In genomic region chr3:16323737-16324136, GRCh38 we compare ENCODE assay signal across 16 cellular contexts. TPM values are rescaled to one million over a fixed set of nuclear protein-coding genes. Genes with fewer than 3 reads are reported as not detected.
DNase-seq lines count a peak whose midpoint lies in the region; ATAC-seq, FAIRE-seq and TF ChIP-seq lines count a peak whose summit lies in the region.
"Had no signal": no experiment of that assay in that cellular context is flagged by ENCODE, and none has a peak within 500 bp of the region (broad histone marks: within the 10 kb centered on the region; RNA-seq: fewer than 3 reads in every experiment).

No MANE protein-coding gene starts in this region.

- intact Hi-C loops in left ventricle myocardium inferior (cut with micrococcal nuclease), result no loop called here
- intact Hi-C loops in GM12878 (cut with micrococcal nuclease; ENCODE audit: unreplicated experiment), result no loop called here
- intact Hi-C loops in mammary epithelial cell (cut with micrococcal nuclease), result no loop called here

- no peak for FAIRE-seq in GM12878 (lab: Jason Lieb, UNC)

- H3K4me1 ChIP-seq in right atrium auricular region, result no peaks in the 10 kb centered on the region
- peaks cover 16% of the 10 kb centered on the region for H3K4me1 ChIP-seq in left ventricle myocardium inferior
- no peaks in the 10 kb centered on the region for H3K4me1 ChIP-seq in GM12878 (ENCODE audit: control insufficient read depth, insufficient read depth, low read length)
- H3K4me1 ChIP-seq in mammary epithelial cell (ENCODE audit: insufficient read depth, low read length), result no peaks in the 10 kb centered on the region
- H3K4me1 ChIP-seq: BE2C had no signal

- no peak overlapping the region for H3K27ac ChIP-seq in right atrium auricular region
- no peak overlapping the region for H3K27ac ChIP-seq in left ventricle myocardium inferior (replicated peaks)
- no peak overlapping the region for H3K27ac ChIP-seq in GM12878 (ENCODE audit: control insufficient read depth, insufficient read depth)
- H3K27ac ChIP-seq in mammary epithelial cell (ENCODE audit: insufficient read depth, low read depth, low read length), result no peak overlapping the region
- H3K27ac ChIP-seq: GM23248 had no signal

- CTCF ChIA-PET in T-cell (lab: Charles Lee) (interaction anchor here in 1 of 2 donors (0.5 to 1.4 kb wide), 2 partner anchors 10 to 33 kb away, joined by 3 to 6 read pairs; no protein-coding TSS in a partner anchor), GM12878 (lab: Yijun Ruan, JAX) (interaction anchor here (1.3 kb wide), 1 partner anchor 36 kb away, joined by 6 read pairs; no protein-coding TSS in a partner anchor), mammary epithelial cell (lab: Charles Lee; ENCODE audit: low non-redundant PET) (no interaction called here)

- no TSS peak for BruUV-seq in GM12878 (replicated peaks; lab: Mats Ljungman, UMichigan)
- BruUV-seq in mammary epithelial cell (replicated peaks; lab: Mats Ljungman, UMichigan), result no TSS peak

- H3K27me3 Mint-ChIP-seq in T-cell, result no peaks in the 10 kb centered on the region
- no peaks in the 10 kb centered on the region for H3K27me3 Mint-ChIP-seq in stimulated activated naive B cell treated with anti-CD40 and anti-IgM and Interleukin-4, amounts not matched to agents 10 μg/mL and 1 μg/mL and 100 μg/mL, for 72 hours
- H3K27me3 Mint-ChIP-seq: IgD-negative memory B cell had no signal

- peak overlapping the region; percentile 48 to 67 for H3K27ac Mint-ChIP-seq in T-cell
- H3K27ac Mint-ChIP-seq in stimulated activated naive B cell treated with anti-CD40 and anti-IgM and Interleukin-4, amounts not matched to agents 10 μg/mL and 1 μg/mL and 100 μg/mL, for 72 hours, result peak overlapping the region; percentile 76

- H3K4me3 Mint-ChIP-seq in T-cell, result no peak overlapping the region
- H3K4me3 Mint-ChIP-seq in stimulated activated naive B cell treated with anti-CD40 and anti-IgM and Interleukin-4, amounts not matched to agents 10 μg/mL and 1 μg/mL and 100 μg/mL, for 72 hours, result no peak overlapping the region
- H3K4me3 Mint-ChIP-seq: IgD-negative memory B cell had no signal

- H3K9me3 ChIP-seq in right atrium auricular region (no peaks in the 10 kb centered on the region), left ventricle myocardium inferior (replicated peaks) (no peaks in the 10 kb centered on the region), GM12878 (replicated peaks; ENCODE audit: control insufficient read depth, insufficient read depth, low read length) (no peaks in the 10 kb centered on the region), mammary epithelial cell (replicated peaks; ENCODE audit: insufficient read depth, low read length) (no peaks in the 10 kb centered on the region)
- H3K9me3 ChIP-seq: BE2C had no signal

- TF ChIP-seq POLR2A in GM12878 (IDR thresholded peaks at IDR 0.05; ENCODE audit: low read depth, low read length), result 0 out of 2 replicates have a peak, but pooled peaks have one; percentile 10

- H3K36me3 ChIP-seq in right atrium auricular region (peaks cover 49% of the 10 kb centered on the region), left ventricle myocardium inferior (peaks cover 79% of the 10 kb centered on the region), GM12878 (ENCODE audit: control insufficient read depth in 2 of 2, insufficient read depth in 2 of 2, low read length in 1 of 2) (peaks cover 43 to 44% of the 10 kb centered on the region in 2 experiments), mammary epithelial cell (ENCODE audit: insufficient read depth, low read length) (no peaks in the 10 kb centered on the region)
- H3K36me3 ChIP-seq: BE2C had no signal

- ATAC-seq in T-cell (replicated peaks in 1 of 4) (no peak), GM12878 (no peak), HG03175 (IDR thresholded peaks at IDR 0.05; ENCODE audit: unreplicated experiment) (no peak)
- no peak for ATAC-seq in stimulated activated naive B cell treated with anti-CD40 and anti-IgM and Interleukin-4, amounts not matched to agents 10 μg/mL and 1 μg/mL and 100 μg/mL, for 72 hours (replicated peaks)
- ATAC-seq: HCT116 had no signal

- peaks cover 58% of the 10 kb centered on the region for H3K36me3 Mint-ChIP-seq in T-cell
- peaks cover 52 to 74% of the 10 kb centered on the region in 2 donors for H3K36me3 Mint-ChIP-seq in stimulated activated naive B cell treated with anti-CD40 and anti-IgM and Interleukin-4, amounts not matched to agents 10 μg/mL and 1 μg/mL and 100 μg/mL, for 72 hours

- H2AFZ ChIP-seq in GM12878 (ENCODE audit: control insufficient read depth, low read depth, low read length) (no peak overlapping the region), mammary epithelial cell (ENCODE audit: low read depth, low read length) (no peak overlapping the region)
- H2AFZ ChIP-seq: GM23248 had no signal

- SMC1A ChIA-PET in GM12878 (lab: Charles Lee; ENCODE audit: uncharacterized antibody, unreplicated experiment), result interaction anchor here (1.2 kb wide), 1 partner anchor 9 kb away, joined by 5 read pairs; no protein-coding TSS in a partner anchor

- peaks cover 31 to 56% (median 47%) of the 10 kb centered on the region in 3 donors for H3K4me1 Mint-ChIP-seq in T-cell
- H3K4me1 Mint-ChIP-seq in stimulated activated naive B cell treated with anti-CD40 and anti-IgM and Interleukin-4, amounts not matched to agents 10 μg/mL and 1 μg/mL and 100 μg/mL, for 72 hours, result peaks cover 14 to 30% of the 10 kb centered on the region in 2 donors

- TF ChIP-seq CTCF in right atrium auricular region (IDR thresholded peaks at IDR 0.05) (no peak), left ventricle myocardium inferior (IDR thresholded peaks at IDR 0.05; ENCODE audit: borderline replicate concordance) (no peak), GM12878 (IDR thresholded peaks at IDR 0.05 in 2 of 3, conservative IDR thresholded peaks at IDR 0.05 in 1 of 3; ENCODE audit: control insufficient read depth in 2 of 3, extremely low read depth in 1 of 3, insufficient read depth in 1 of 3, low read depth in 3 of 3, low read length in 3 of 3) (no peak), mammary epithelial cell (conservative IDR thresholded peaks at IDR 0.05 in 1 of 2, IDR thresholded peaks at IDR 0.05 in 1 of 2; ENCODE audit: extremely low read depth in 1 of 2, insufficient read depth in 1 of 2, low read depth in 1 of 2, low read length in 2 of 2) (no peak)

- RAD21 ChIA-PET in GM12878 (lab: Charles Lee; ENCODE audit: unreplicated experiment), result no interaction called here

- no peaks in the 10 kb centered on the region for H3K9me3 Mint-ChIP-seq in T-cell
- H3K9me3 Mint-ChIP-seq in stimulated activated naive B cell treated with anti-CD40 and anti-IgM and Interleukin-4, amounts not matched to agents 10 μg/mL and 1 μg/mL and 100 μg/mL, for 72 hours, result no peaks in the 10 kb centered on the region
- H3K9me3 Mint-ChIP-seq: IgD-negative memory B cell had no signal

- H3K4me3 ChIP-seq in right atrium auricular region (no peak overlapping the region), left ventricle myocardium inferior (no peak overlapping the region), GM12878 (no peak overlapping the region), mammary epithelial cell (replicated peaks in 1 of 3; ENCODE audit: insufficient read depth in 1 of 3, low read depth in 2 of 3, low read length in 3 of 3) (no peak overlapping the region)
- H3K4me3 ChIP-seq: GM23248 had no signal

- H3K79me2 ChIP-seq in GM12878 (ENCODE audit: control insufficient read depth, insufficient read depth, low read length), result no peaks in the 10 kb centered on the region
- no peaks in the 10 kb centered on the region for H3K79me2 ChIP-seq in mammary epithelial cell (ENCODE audit: insufficient read depth, low read length)

- POLR2A ChIA-PET in T-cell (lab: Charles Lee) (interaction anchor here (1.0 to 1.5 kb wide), 2 partner anchors 13 to 185 kb away, joined by 3 read pairs; no protein-coding TSS in a partner anchor), GM12878 (lab: Charles Lee) (no interaction called here)

- TF ChIP-seq EP300 in GM12878 (IDR thresholded peaks at IDR 0.05; ENCODE audit: borderline replicate concordance in 1 of 2, control insufficient read depth in 1 of 2, low read depth in 2 of 2, low read length in 2 of 2), result no peak

- H4K20me1 ChIP-seq in GM12878 (ENCODE audit: control insufficient read depth, insufficient read depth) (no peaks in the 10 kb centered on the region), mammary epithelial cell (ENCODE audit: insufficient read depth, low read length) (no peaks in the 10 kb centered on the region)

- in situ Hi-C loops in GM12878 (cut with MboI) (no loop called here), mammary epithelial cell (cut with MboI; ENCODE audit: low sequenced_read_pairs in 2 of 2) (no loop called here)

- H3K27me3 ChIP-seq in right atrium auricular region, result no peaks in the 10 kb centered on the region
- H3K27me3 ChIP-seq in left ventricle myocardium inferior (ENCODE audit: low read depth), result no peaks in the 10 kb centered on the region
- H3K27me3 ChIP-seq in GM12878 (replicated peaks in 1 of 2; ENCODE audit: control insufficient read depth in 2 of 2, insufficient read depth in 2 of 2, low read length in 1 of 2), result no peaks in the 10 kb centered on the region
- no peaks in the 10 kb centered on the region for H3K27me3 ChIP-seq in mammary epithelial cell (ENCODE audit: insufficient read depth, low read length)
- H3K27me3 ChIP-seq: BE2C had no signal

- H3K9ac ChIP-seq in GM12878 (ENCODE audit: control insufficient read depth, insufficient read depth, low read length) (no peak overlapping the region), mammary epithelial cell (ENCODE audit: insufficient read depth, low read length) (no peak overlapping the region)
- H3K9ac ChIP-seq: GM23248 had no signal

- WGBS in GM12878 (ENCODE audit: insufficient coverage, insufficient replicate concordance, low lambda C conversion rate, missing lambda C conversion rate), result 95% methylated on average over 4 of the region's 4 CpGs
- WGBS in mammary epithelial cell (ENCODE audit: low coverage, missing lambda C conversion rate), result 97% methylated on average over 4 of the region's 4 CpGs

- DNase-seq in right atrium auricular region (ENCODE audit: low spot score) (peak; percentile 40), left ventricle myocardium inferior (no peak), T-cell (no peak), GM12878 (ENCODE audit: low read depth, low spot score) (no peak), mammary epithelial cell (no peak)
- DNase-seq in stimulated activated naive B cell treated with anti-CD40 and anti-IgM and Interleukin-4, amounts not matched to agents 10 μg/mL and 1 μg/mL and 100 μg/mL, for 72 hours, result no peak
- DNase-seq: BE2C, DMS53, GM23248, MV-4-11, NCI-H1417 treated with DMSO at 0.1 percent for 48 hours, NCI-H2081, NCI-H510A treated with DMSO at 0.1 percent for 48 hours had no signal

- dilution Hi-C loops in mammary epithelial cell (cut with HindIII; ENCODE audit: low sequenced_read_pairs), result loop anchor here (25.0 kb wide), 1 partner anchor 214 kb away; no protein-coding TSS in a partner anchor

- H3K4me2 ChIP-seq in GM12878 (ENCODE audit: control insufficient read depth, insufficient read depth) (no peak overlapping the region), mammary epithelial cell (ENCODE audit: insufficient read depth, low read depth, low read length) (no peak overlapping the region)

- no peak for TF ChIP-seq RAD21 in GM12878 (IDR thresholded peaks at IDR 0.05; ENCODE audit: insufficient read depth, low read depth, low read length)

RNA-seq across cellular contexts. Expression of gene OXNAD1, which starts 58.7 kb away (rescaled TPM):
- total RNA-seq in right atrium auricular region, result 10 to 100 TPM in 1 of 2 donors, 1 to 10 TPM in 1; 9.8 to 15.7 TPM
- total RNA-seq in left ventricle myocardium inferior, result 20.2 TPM
- total RNA-seq in T-cell, result 100 to 1,000 TPM in 3 of 5 donors, 10 to 100 TPM in 2; 78.5 to 218 (median 101) TPM
- total RNA-seq in GM12878 (2013; cell fraction: nucleolus; rRNA removed), result 46.6 and 47.8 TPM in 2 replicates
- total RNA-seq in GM12878 (2014; rRNA removed), result 18.9 and 20.5 TPM in 2 replicates
- 13.5 and 14.4 TPM in 2 replicates for total RNA-seq in GM12878 (2014; rRNA removed; fragmentation: Illumina TruSeq; extraction: Trizol)
- total RNA-seq in GM12878 (2021), result 14.5 and 15.4 TPM in 2 replicates
- polyA plus RNA-seq in GM12878 (2011; ENCODE audit: low read depth), result 4.2 TPM
- 18.7 and 22.6 TPM in 2 replicates for polyA plus RNA-seq in GM12878 (2011; rRNA removed)
- polyA plus RNA-seq in GM12878 (2011; cell fraction: cytosol; rRNA removed), result 14.2 and 14.3 TPM in 2 replicates
- 14.9 and 17.4 TPM in 2 replicates for polyA plus RNA-seq in GM12878 (2011; cell fraction: nucleus; rRNA removed)
- 6.9 and 7.2 TPM in 2 replicates for polyA plus RNA-seq in GM12878 (2012)
- 12.9 and 16.9 TPM in 2 replicates for polyA plus RNA-seq in GM12878 (2014; fragmentation: Illumina TruSeq; extraction: Trizol)
- 1 to 10 TPM; 5.6 to 6.9 TPM for polyA plus RNA-seq in GM12878 (2014; fragmentation: Nextera tagmentation; extraction: Ambion mirVana)
- 13.2 and 13.5 TPM in 2 replicates for polyA plus RNA-seq in GM12878 (2014; rRNA removed)
- 10 to 100 TPM; 24.3 to 27.8 TPM for polyA plus RNA-seq in GM12878 (2016; fragmentation: Nextera tagmentation; extraction: Ambion mirVana)
- polyA minus RNA-seq in GM12878 (2011; rRNA and poly(A)+ RNA removed), result 21.0 and 22.2 TPM in 2 replicates
- 6.0 and 10.7 TPM in 2 replicates for polyA minus RNA-seq in GM12878 (2011; cell fraction: cytosol; rRNA and poly(A)+ RNA removed)
- polyA minus RNA-seq in GM12878 (2011; cell fraction: nucleus; rRNA and poly(A)+ RNA removed), result 27.0 and 38.5 TPM in 2 replicates
- 10 to 100 TPM; 11.3 to 13.7 TPM for total RNA-seq in mammary epithelial cell
- 8.4 TPM for polyA plus RNA-seq in mammary epithelial cell
- polyA minus RNA-seq in mammary epithelial cell, result 16.7 TPM

RNA-seq across cellular contexts. Expression of gene DPH3, which starts 59.0 kb away (rescaled TPM):
- total RNA-seq in right atrium auricular region, result 10 to 100 TPM; 17.3 to 17.7 TPM
- 25.9 TPM for total RNA-seq in left ventricle myocardium inferior
- total RNA-seq in T-cell, result 10 to 100 TPM; 13.1 to 19.0 (median 14.4) TPM
- total RNA-seq in GM12878 (2013; cell fraction: nucleolus; rRNA removed), result 3.3 and 3.5 TPM in 2 replicates
- 10.7 and 10.8 TPM in 2 replicates for total RNA-seq in GM12878 (2014; rRNA removed)
- 13.0 and 14.7 TPM in 2 replicates for total RNA-seq in GM12878 (2014; rRNA removed; fragmentation: Illumina TruSeq; extraction: Trizol)
- 15.4 and 20.6 TPM in 2 replicates for total RNA-seq in GM12878 (2021)
- 5.3 TPM for polyA plus RNA-seq in GM12878 (2011; ENCODE audit: low read depth)
- polyA plus RNA-seq in GM12878 (2011; rRNA removed), result 26.1 and 39.1 TPM in 2 replicates
- 7.1 and 7.3 TPM in 2 replicates for polyA plus RNA-seq in GM12878 (2011; cell fraction: cytosol; rRNA removed)
- polyA plus RNA-seq in GM12878 (2011; cell fraction: nucleus; rRNA removed), result 3.4 and 5.5 TPM in 2 replicates
- polyA plus RNA-seq in GM12878 (2012), result 10.3 and 11.2 TPM in 2 replicates
- 18.0 and 19.0 TPM in 2 replicates for polyA plus RNA-seq in GM12878 (2014; fragmentation: Illumina TruSeq; extraction: Trizol)
- 10 to 100 TPM; 67.1 to 71.8 TPM for polyA plus RNA-seq in GM12878 (2014; fragmentation: Nextera tagmentation; extraction: Ambion mirVana)
- 9.2 and 10.9 TPM in 2 replicates for polyA plus RNA-seq in GM12878 (2014; rRNA removed)
- polyA plus RNA-seq in GM12878 (2016; fragmentation: Nextera tagmentation; extraction: Ambion mirVana), result 10 to 100 TPM; 50.6 to 54.8 TPM
- 5.8 and 6.9 TPM in 2 replicates for polyA minus RNA-seq in GM12878 (2011; rRNA and poly(A)+ RNA removed)
- polyA minus RNA-seq in GM12878 (2011; cell fraction: cytosol; rRNA and poly(A)+ RNA removed), result 3.3 and 3.7 TPM in 2 replicates
- 2.7 and 3.5 TPM in 2 replicates for polyA minus RNA-seq in GM12878 (2011; cell fraction: nucleus; rRNA and poly(A)+ RNA removed)
- total RNA-seq in mammary epithelial cell, result 10 to 100 TPM; 16.3 to 27.8 TPM
- 10.2 TPM for polyA plus RNA-seq in mammary epithelial cell
- polyA minus RNA-seq in mammary epithelial cell, result 2.6 TPM
